Comparison of ENCODE assay signal across 8 cellular contexts in the genomic region with DNA sequence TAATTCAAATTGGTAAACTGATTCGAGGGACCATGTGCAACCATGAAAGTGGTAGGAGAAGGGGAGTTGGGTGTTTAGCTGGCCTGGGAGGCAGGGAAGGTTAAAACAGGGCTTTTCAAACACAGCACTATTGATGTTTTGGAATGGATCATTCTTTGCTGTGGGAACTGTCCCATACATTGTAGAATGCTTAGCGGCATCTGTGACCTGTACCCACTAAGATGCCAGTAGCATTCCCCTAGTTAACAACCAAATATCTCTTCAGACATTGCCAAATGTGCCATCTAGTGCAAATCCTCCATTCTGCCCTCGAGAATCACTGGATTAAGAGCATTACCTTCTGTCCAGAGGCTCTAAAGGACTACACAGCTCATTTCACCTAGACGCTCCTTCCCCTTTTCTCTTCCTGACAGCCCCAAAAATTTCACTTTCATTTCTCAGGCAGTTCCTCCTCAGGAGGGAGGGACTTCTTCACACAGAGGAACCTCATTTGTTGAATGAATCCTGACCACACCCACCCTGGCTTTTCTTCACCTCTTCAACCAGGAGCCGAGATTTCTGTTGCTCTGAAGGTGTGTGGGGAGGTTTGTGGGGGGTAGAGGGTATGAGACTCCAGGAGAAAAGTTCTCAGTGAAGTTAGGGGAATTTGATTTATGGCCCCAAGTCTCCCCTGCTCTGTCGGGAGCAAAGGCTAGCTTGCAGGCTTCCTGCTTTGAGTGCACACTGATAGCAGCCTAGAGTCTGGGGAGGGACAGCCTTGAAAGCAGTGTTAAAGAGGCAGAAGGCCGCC. TPM values are rescaled to one million over a fixed set of nuclear protein-coding genes. Genes with fewer than 3 reads are reported as not detected.
A peak's percentile ranks its signal among the peaks of the same experiment; 100 is the strongest.
DNase-seq lines count a peak whose midpoint lies in the region; ATAC-seq and TF ChIP-seq lines count a peak whose summit lies in the region.

A gene with protein sequence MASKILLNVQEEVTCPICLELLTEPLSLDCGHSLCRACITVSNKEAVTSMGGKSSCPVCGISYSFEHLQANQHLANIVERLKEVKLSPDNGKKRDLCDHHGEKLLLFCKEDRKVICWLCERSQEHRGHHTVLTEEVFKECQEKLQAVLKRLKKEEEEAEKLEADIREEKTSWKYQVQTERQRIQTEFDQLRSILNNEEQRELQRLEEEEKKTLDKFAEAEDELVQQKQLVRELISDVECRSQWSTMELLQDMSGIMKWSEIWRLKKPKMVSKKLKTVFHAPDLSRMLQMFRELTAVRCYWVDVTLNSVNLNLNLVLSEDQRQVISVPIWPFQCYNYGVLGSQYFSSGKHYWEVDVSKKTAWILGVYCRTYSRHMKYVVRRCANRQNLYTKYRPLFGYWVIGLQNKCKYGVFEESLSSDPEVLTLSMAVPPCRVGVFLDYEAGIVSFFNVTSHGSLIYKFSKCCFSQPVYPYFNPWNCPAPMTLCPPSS (plus strand): TSS at position 513 of the 790 bp plus-strand sequence. CDS start 7,331 bp downstream, outside the sequence.

- ATAC-seq in GM18498 (IDR thresholded peaks at IDR 0.05; ENCODE audit: unreplicated experiment), result peak; percentile 97
- ATAC-seq in HG02678 (IDR thresholded peaks at IDR 0.05; ENCODE audit: unreplicated experiment), result peak; percentile 96
- ATAC-seq in stimulated activated naive CD8-positive, alpha-beta T cell treated with anti-CD3 and anti-CD28 coated beads, Interleukin-15, Interleukin-2, amounts not matched to agents 100 U/mL and 50 U/mL, for 24 hours, result peak; percentile 96

- peak; percentile 70 for TF ChIP-seq POLR2A in erythroblast (IDR thresholded peaks at IDR 0.05; ENCODE audit: low read length)

- DNase-seq in NCI-H460 (ENCODE audit: extremely low read depth, low read depth) (peak; percentile 33), erythroblast (lab: John Stamatoyannopoulos, UW) (peak; percentile 60 to 67), myocyte (ENCODE audit: low read depth) (peak; percentile 59), NCI-H446 (lab: John Stamatoyannopoulos, UW) (no peak)
- DNase-seq in activated CD8-positive, alpha-beta memory T cell treated with anti-CD3 and anti-CD28 coated beads, Interleukin-2, amount 50 U/mL, for 4 hours, result peak; percentile 41
- peak; percentile 50 for DNase-seq in stimulated activated naive CD8-positive, alpha-beta T cell treated with anti-CD3 and anti-CD28 coated beads, Interleukin-15, Interleukin-2, amounts not matched to agents 100 U/mL and 50 U/mL, for 24 hours

RNA-seq across cellular contexts. Expression of the gene that starts here (rescaled TPM):
- total RNA-seq in NCI-H460 (2014; rRNA removed; shearing (Covaris generic)), result 4.9 and 6.3 TPM in 2 replicates
- 6.7 and 9.6 TPM in 2 replicates for polyA plus RNA-seq in NCI-H460 (2014; cell fraction: nucleus; rRNA removed)
- total RNA-seq in myocyte, result 2.7 and 4.4 TPM in 2 replicates
- polyA plus RNA-seq in myocyte (2012), result 2.2 TPM

Comparison
In these comparisons a context has a peak if more than half of its experiments do, and no peak if none do; other contexts are left out.
1. DNase-seq: peak in NCI-H460 (single experiment), activated CD8-positive, alpha-beta memory T cell treated with anti-CD3 and anti-CD28 coated beads, Interleukin-2, amount 50 U/mL, for 4 hours (single experiment), erythroblast (2 of 2), myocyte (single experiment) and stimulated activated naive CD8-positive, alpha-beta T cell treated with anti-CD3 and anti-CD28 coated beads, Interleukin-15, Interleukin-2, amounts not matched to agents 100 U/mL and 50 U/mL, for 24 hours (single experiment); none in NCI-H446 (0 of 2).
2. Peak in every context shown above with its lines, with median percentiles within 50 percentile points of each other: ATAC-seq.